Comparison of ENCODE assay signal across 25 cellular contexts in the genomic region with DNA sequence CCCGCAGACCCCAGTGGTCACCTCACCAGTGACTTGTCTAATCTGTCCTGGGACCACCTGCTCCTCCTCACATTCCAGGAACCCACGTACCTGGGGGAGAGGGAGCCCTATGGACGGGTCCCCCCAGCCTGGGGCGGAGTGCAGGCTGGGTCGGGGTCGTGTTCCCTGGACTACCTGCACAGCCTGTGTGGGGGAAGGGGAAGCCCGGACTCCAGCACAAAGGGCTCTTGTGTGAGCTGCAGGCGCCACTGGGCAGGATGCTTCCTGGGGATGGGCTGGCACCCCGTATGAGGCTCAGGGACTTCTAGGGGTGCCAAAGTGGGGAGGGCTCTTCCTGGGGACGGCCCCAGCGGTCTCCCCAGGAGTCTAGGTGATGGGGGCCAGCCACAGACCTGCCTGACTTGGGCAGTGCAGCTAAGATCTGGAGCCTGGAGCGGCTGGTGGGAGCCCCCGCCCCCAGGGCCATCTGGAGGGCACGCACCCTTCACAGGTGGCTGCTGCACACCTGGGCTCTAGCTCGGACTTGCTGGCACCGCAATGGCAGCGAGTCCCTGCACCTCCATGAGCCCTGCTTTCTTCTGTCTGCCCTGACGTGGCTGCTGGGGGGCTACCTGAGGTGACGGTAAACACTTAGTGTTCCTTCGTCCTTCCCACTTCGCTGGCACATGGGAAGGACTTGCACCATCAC. TPM values are rescaled to one million over a fixed set of nuclear protein-coding genes. Genes with fewer than 3 reads are reported as not detected.
A peak's percentile ranks its signal among the peaks of the same experiment; 100 is the strongest.
DNase-seq lines count a peak whose midpoint lies in the region; ATAC-seq and TF ChIP-seq lines count a peak whose summit lies in the region.
"Had no signal": no experiment of that assay in that cellular context is flagged by ENCODE, and none has a peak within 500 bp of the region (broad histone marks: within the 10 kb centered on the region; RNA-seq: fewer than 3 reads in every experiment).

No MANE protein-coding gene starts in this region.

- H3K9me2 ChIP-seq in GM23338 (ENCODE audit: insufficient read depth), result no peaks in the 10 kb centered on the region

- no TSS peak for BruUV-seq in IMR-90 (replicated peaks; lab: Mats Ljungman, UMichigan)

- 95% methylated on average over 11 of the region's 21 CpGs; no CpG with 5 or more reads in 1 of the 2 experiments for WGBS in IMR-90 (ENCODE audit: extremely low coverage in 2 of 2, insufficient read length in 1 of 2), 2 experiments
- WGBS in gastroesophageal sphincter (ENCODE audit: low coverage in 1 of 2), 2 donors, result 97 to 100% methylated on average over 4 to 6 of the region's 21 CpGs

- dilution Hi-C loops in IMR-90 (cut with HindIII; ENCODE audit: low sequenced_read_pairs, unreplicated experiment), result no loop called here

- no peak overlapping the region for H2AK5ac ChIP-seq in IMR-90 (ENCODE audit: low read depth, low read length)

- peak overlapping the region in 1 of 7 donors; percentile 45 for H3K27ac Mint-ChIP-seq in CD14-positive monocyte
- H3K27ac Mint-ChIP-seq in GM23338, result no peak overlapping the region
- H3K27ac Mint-ChIP-seq: activated B cell treated with CpG ODN at 0.5 μM for 24 hours; activated naive CD8-positive, alpha-beta T cell treated with anti-CD3 and anti-CD28 coated beads for 36 hours; activated T-helper 1 cell treated with anti-CD3 and anti-CD28 coated beads, Interleukin-12 subunit alpha, Interleukin-12 subunit beta, Interleukin-2, Interleukin-4 antibody, amounts not matched to agents 30 ng/mL and 10 ng/mL and 1 ng/mL, durations not matched to agents 14 hours and 24 hours and 36 hours; immature natural killer cell; memory B cell; natural killer cell treated with Interleukin-12 subunit alpha and Interleukin-12 subunit beta and Interleukin-15 and Interleukin-18, amount 100 ng/mL, for 72 hours had no signal

- ATAC-seq in IMR-90 (ENCODE audit: low read depth) (no peak), gastroesophageal sphincter (no peak), GM21515 (IDR thresholded peaks at IDR 0.05; ENCODE audit: unreplicated experiment) (no peak), GM23338 (no peak)
- ATAC-seq: CD8-positive, alpha-beta T cell; esophagus mucosa; natural killer cell treated with Interleukin-12 subunit alpha and Interleukin-12 subunit beta and Interleukin-15 and Interleukin-18, amount 100 ng/mL, for 72 hours had no signal

- H3K27ac ChIP-seq in IMR-90 (ENCODE audit: insufficient read depth, low read length) (no peak overlapping the region), gastroesophageal sphincter (peak overlapping the region in 3 of 4 donors; percentile 88 to 91 (median 89)), skeletal muscle tissue (ENCODE audit: low read depth, low read length) (peak overlapping the region; percentile 36), GM23338 (ENCODE audit: low read depth) (no peak overlapping the region)

- no peak overlapping the region for H3K4me2 ChIP-seq in IMR-90 (ENCODE audit: low read depth, low read length)
- H3K4me2 ChIP-seq in GM23338, result no peak overlapping the region

- intact Hi-C loops in CD14-positive monocyte (cut with micrococcal nuclease) (no loop called here), IMR-90 (cut with micrococcal nuclease) (no loop called here)

- DNase-seq in CD14-positive monocyte (ENCODE audit: low spot score) (peak; percentile 42), IMR-90 (no peak), COLO829 (ENCODE audit: low spot score) (no peak), GM23338 (ENCODE audit: low spot score) (no peak), NCI-H2081 (lab: John Stamatoyannopoulos, UW) (no peak)
- DNase-seq: activated B cell treated with CpG ODN at 0.5 μM for 24 hours; activated naive CD8-positive, alpha-beta T cell treated with anti-CD3 and anti-CD28 coated beads for 36 hours; DMS79; dorsolateral prefrontal cortex; H9; head of caudate nucleus; immature natural killer cell; MV-4-11; NCI-H1930; NCI-H524 treated with DMSO at 0.1 percent for 48 hours had no signal

- no peak overlapping the region for H2BK15ac ChIP-seq in IMR-90 (ENCODE audit: low read depth, low read length)

- H3K4ac ChIP-seq in IMR-90 (ENCODE audit: low read depth, low read length), result no peak overlapping the region

- no peak overlapping the region for H3K4me3 ChIP-seq in IMR-90 (ENCODE audit: insufficient read depth, low read depth, low read length)
- H3K4me3 ChIP-seq in gastroesophageal sphincter, result no peak overlapping the region
- no peak overlapping the region for H3K4me3 ChIP-seq in skeletal muscle tissue (ENCODE audit: low read length in 3 of 3)
- no peak overlapping the region for H3K4me3 ChIP-seq in GM23338
- H3K4me3 ChIP-seq: dorsolateral prefrontal cortex, K562 had no signal

- peaks cover 37% of the 10 kb centered on the region for H3K4me1 ChIP-seq in IMR-90 (ENCODE audit: control insufficient read depth, insufficient read depth, low read length)
- peaks cover 3 to 78% (median 47%) of the 10 kb centered on the region in 3 donors for H3K4me1 ChIP-seq in gastroesophageal sphincter
- peaks cover 49 to 68% (median 60%) of the 10 kb centered on the region in 3 donors for H3K4me1 ChIP-seq in skeletal muscle tissue (ENCODE audit: control insufficient read depth in 3 of 3, insufficient read depth in 3 of 3, low read length in 3 of 3)
- H3K4me1 ChIP-seq in GM23338 (ENCODE audit: insufficient read depth), result peaks cover 35% of the 10 kb centered on the region

- H3K27me3 Mint-ChIP-seq in CD14-positive monocyte (ENCODE audit: low read depth in 3 of 3) (peaks cover 0 to 2% (median 2%) of the 10 kb centered on the region in 3 donors), GM23338 (ENCODE audit: insufficient read depth, low read depth, poor library complexity) (peaks cover 13% of the 10 kb centered on the region)
- H3K27me3 Mint-ChIP-seq: activated B cell treated with CpG ODN at 0.5 μM for 24 hours; activated naive CD8-positive, alpha-beta T cell treated with anti-CD3 and anti-CD28 coated beads for 36 hours; memory B cell; natural killer cell treated with Interleukin-12 subunit alpha and Interleukin-12 subunit beta and Interleukin-15 and Interleukin-18, amount 100 ng/mL, for 72 hours had no signal

- peaks cover 22 to 62% of the 10 kb centered on the region in 2 donors for H3K36me3 Mint-ChIP-seq in CD14-positive monocyte
- peaks cover 3% of the 10 kb centered on the region; the same call in 2 of the 3 replicates for H3K36me3 Mint-ChIP-seq in GM23338 (ENCODE audit: low read depth)
- H3K36me3 Mint-ChIP-seq: activated naive CD8-positive, alpha-beta T cell treated with anti-CD3 and anti-CD28 coated beads for 36 hours; natural killer cell treated with Interleukin-12 subunit alpha and Interleukin-12 subunit beta and Interleukin-15 and Interleukin-18, amount 100 ng/mL, for 72 hours had no signal

- no peak overlapping the region for H2BK120ac ChIP-seq in IMR-90 (ENCODE audit: low read depth, low read length)

- TF ChIP-seq CTCF in CD14-positive monocyte (IDR thresholded peaks at IDR 0.05), result no peak
- TF ChIP-seq CTCF in IMR-90 (conservative IDR thresholded peaks at IDR 0.05; ENCODE audit: low read depth, low read length), result no peak
- no peak for TF ChIP-seq CTCF in gastroesophageal sphincter (IDR thresholded peaks at IDR 0.05)
- no peak for TF ChIP-seq CTCF in GM23338 (conservative IDR thresholded peaks at IDR 0.05; ENCODE audit: low read depth in 2 of 2)

- no peak overlapping the region for H3K23ac ChIP-seq in IMR-90 (ENCODE audit: low read depth, low read length)

- no peak overlapping the region for H3K56ac ChIP-seq in IMR-90 (ENCODE audit: extremely low read depth, insufficient read depth, low read length)

- no peak overlapping the region for H2BK20ac ChIP-seq in IMR-90 (ENCODE audit: low read depth, low read length)

- 0 out of 2 replicates have a peak, but pooled peaks cover 6% of the 10 kb centered on the region for H3F3A ChIP-seq in GM23338 (replicated peaks; ENCODE audit: low read depth)

- no peak overlapping the region for H3K18ac ChIP-seq in IMR-90 (ENCODE audit: low read depth, low read length)

- H3K4me1 Mint-ChIP-seq in CD14-positive monocyte (peaks cover 12% of the 10 kb centered on the region), GM23338 (peaks cover 49% of the 10 kb centered on the region)
- H3K4me1 Mint-ChIP-seq: activated naive CD8-positive, alpha-beta T cell treated with anti-CD3 and anti-CD28 coated beads for 36 hours had no signal

- no peak overlapping the region for H3K14ac ChIP-seq in IMR-90 (replicated peaks; ENCODE audit: low read depth, low read length)

- POLR2A ChIA-PET in IMR-90 (lab: Charles Lee; ENCODE audit: unreplicated experiment), result interaction anchor here (0.7 kb wide), 1 partner anchor 11 kb away, joined by 5 read pairs; no protein-coding TSS in a partner anchor

- H3K27me3 ChIP-seq in IMR-90 (ENCODE audit: control insufficient read depth, insufficient read depth, low read length) (no peaks in the 10 kb centered on the region), gastroesophageal sphincter (no peaks in the 10 kb centered on the region), skeletal muscle tissue (ENCODE audit: control insufficient read depth in 3 of 3, insufficient read depth in 3 of 3, low read length in 3 of 3) (no peaks in the 10 kb centered on the region), GM23338 (ENCODE audit: insufficient read depth) (no peaks in the 10 kb centered on the region)
- H3K27me3 ChIP-seq: dorsolateral prefrontal cortex had no signal

- H2BK5ac ChIP-seq in IMR-90 (ENCODE audit: low read depth, low read length, poor library complexity, severe bottlenecking), result no peak overlapping the region

- TF ChIP-seq POLR2A in IMR-90 (IDR thresholded peaks at IDR 0.05; ENCODE audit: low read depth, low read length), result no peak
- TF ChIP-seq POLR2A in gastroesophageal sphincter (IDR thresholded peaks at IDR 0.05), result no peak

- H3K9me3 ChIP-seq in IMR-90 (ENCODE audit: control insufficient read depth, insufficient read depth, low read length), result no peaks in the 10 kb centered on the region
- H3K9me3 ChIP-seq in gastroesophageal sphincter, result no peaks in the 10 kb centered on the region
- no peaks in the 10 kb centered on the region for H3K9me3 ChIP-seq in skeletal muscle tissue (ENCODE audit: control insufficient read depth in 3 of 3, low read length in 3 of 3)

- no peak overlapping the region for H3K4me3 Mint-ChIP-seq in CD14-positive monocyte
- no peak overlapping the region for H3K4me3 Mint-ChIP-seq in GM23338
- H3K4me3 Mint-ChIP-seq: activated B cell treated with CpG ODN at 0.5 μM for 24 hours; activated naive CD8-positive, alpha-beta T cell treated with anti-CD3 and anti-CD28 coated beads for 36 hours; activated T-helper 1 cell treated with anti-CD3 and anti-CD28 coated beads, Interleukin-12 subunit alpha, Interleukin-12 subunit beta, Interleukin-2, Interleukin-4 antibody, amounts not matched to agents 30 ng/mL and 10 ng/mL and 1 ng/mL, durations not matched to agents 14 hours and 24 hours and 36 hours; CD8-positive, alpha-beta T cell; H9; immature natural killer cell; memory B cell; natural killer cell treated with Interleukin-12 subunit alpha and Interleukin-12 subunit beta and Interleukin-15 and Interleukin-18, amount 100 ng/mL, for 72 hours had no signal

- no peak overlapping the region for H3K9ac ChIP-seq in IMR-90 (ENCODE audit: low read depth, low read length)
- H3K9ac ChIP-seq in skeletal muscle tissue (ENCODE audit: low read depth in 1 of 3, low read length in 3 of 3), result no peak overlapping the region

- no peak overlapping the region for H4K8ac ChIP-seq in IMR-90 (ENCODE audit: low read depth in 2 of 2, low read length in 2 of 2)

- H3K36me3 ChIP-seq in IMR-90 (ENCODE audit: control insufficient read depth, insufficient read depth, low read length) (peaks cover 63% of the 10 kb centered on the region), gastroesophageal sphincter (peaks cover 0 to 40% of the 10 kb centered on the region in 2 donors), skeletal muscle tissue (ENCODE audit: control insufficient read depth in 3 of 3, insufficient read depth in 3 of 3, low read length in 3 of 3) (peaks cover 0 to 12% (median 0%) of the 10 kb centered on the region in 3 donors), GM23338 (ENCODE audit: insufficient read depth) (no peaks in the 10 kb centered on the region)

- H3K79me1 ChIP-seq in IMR-90 (ENCODE audit: low read depth in 1 of 2, low read length in 2 of 2), result peaks cover 0 to 87% of the 10 kb centered on the region in 2 experiments; a peak in 3 of 4 replicates

- H3K79me2 ChIP-seq in GM23338 (replicated peaks; ENCODE audit: insufficient read depth), result peaks cover 7% of the 10 kb centered on the region

- H3K9me1 ChIP-seq in IMR-90 (ENCODE audit: insufficient read depth, low read length), result peaks cover 12% of the 10 kb centered on the region

- H3K9me3 Mint-ChIP-seq in CD14-positive monocyte, result no peaks in the 10 kb centered on the region
- no peaks in the 10 kb centered on the region for H3K9me3 Mint-ChIP-seq in GM23338
- H3K9me3 Mint-ChIP-seq: activated B cell treated with CpG ODN at 0.5 μM for 24 hours; activated naive CD8-positive, alpha-beta T cell treated with anti-CD3 and anti-CD28 coated beads for 36 hours; activated T-helper 1 cell treated with anti-CD3 and anti-CD28 coated beads, Interleukin-12 subunit alpha, Interleukin-12 subunit beta, Interleukin-2, Interleukin-4 antibody, amounts not matched to agents 30 ng/mL and 10 ng/mL and 1 ng/mL, durations not matched to agents 14 hours and 24 hours and 36 hours; CD8-positive, alpha-beta T cell; H9; immature natural killer cell; memory B cell; natural killer cell treated with Interleukin-12 subunit alpha and Interleukin-12 subunit beta and Interleukin-15 and Interleukin-18, amount 100 ng/mL, for 72 hours had no signal

- no peak overlapping the region for H4K5ac ChIP-seq in IMR-90 (ENCODE audit: low read depth, low read length)

- in situ Hi-C loops in IMR-90 (cut with MboI; ENCODE audit: low sequenced_read_pairs), result no loop called here

- H4K20me1 ChIP-seq in IMR-90 (ENCODE audit: insufficient read depth, low read length) (peaks cover 98% of the 10 kb centered on the region), GM23338 (replicated peaks; ENCODE audit: insufficient read depth) (no peaks in the 10 kb centered on the region; the same call in 1 of the 2 replicates)

- TF ChIP-seq EP300 in gastroesophageal sphincter (IDR thresholded peaks at IDR 0.05), result no peak

- peak overlapping the region; percentile 41 for H2AFZ ChIP-seq in IMR-90 (replicated peaks; ENCODE audit: low read length, poor library complexity)
- no peak overlapping the region for H2AFZ ChIP-seq in GM23338

- H4K91ac ChIP-seq in IMR-90 (ENCODE audit: insufficient read depth, low read depth, low read length), result no peak overlapping the region

- H2AK9ac ChIP-seq in IMR-90 (replicated peaks; ENCODE audit: low read depth, low read length, poor library complexity), result peak overlapping the region; percentile 42

- CTCF ChIA-PET in IMR-90 (lab: Yijun Ruan, JAX), result no interaction called here

- no peak for TF ChIP-seq RAD21 in IMR-90 (IDR thresholded peaks at IDR 0.05; ENCODE audit: low read length)

RNA-seq across cellular contexts. Expression of a gene that starts 7.5 kb away (rescaled TPM):
- polyA plus RNA-seq in CD14-positive monocyte (not detected), IMR-90 (2012; rRNA removed) (83.8 and 87.2 TPM in 2 replicates), GM23338 (2016; fragmentation: Nextera tagmentation; extraction: Ambion mirVana) (7.1 and 8.0 TPM in 2 replicates)
- total RNA-seq in IMR-90 (2012; rRNA removed) (9.3 and 10.3 TPM in 2 replicates), gastroesophageal sphincter (10 to 100 TPM in 3 of 4 donors, 1 to 10 TPM in 1; 6.8 to 35.8 (median 19.9) TPM), skeletal muscle tissue (13.0 TPM)
- polyA plus RNA-seq in IMR-90 (2012; cell fraction: cytosol; rRNA removed), result 83.6 and 183 TPM in 2 replicates
- polyA plus RNA-seq in IMR-90 (2012; cell fraction: nucleus; rRNA removed; ENCODE audit: low replicate concordance), result 42.8 and 134 TPM in 2 replicates
- total RNA-seq in GM23338 (2014; rRNA removed; shearing (Covaris generic)), result 15.5 and 16.9 TPM in 2 replicates
- total RNA-seq: T-helper 2 cell treated with Interferon-gamma antibody and Interleukin-4, amounts not matched to agents 100 ng/mL and 5 ng/mL, for 36 hours had no signal

RNA-seq across cellular contexts. Expression of a gene that starts 28.0 kb away (rescaled TPM):
- polyA plus RNA-seq in CD14-positive monocyte, result 10 to 100 TPM; 34.3 to 37.6 TPM
- total RNA-seq in IMR-90 (2012; rRNA removed), result 17.9 and 25.6 TPM in 2 replicates
- 48.4 and 69.5 TPM in 2 replicates for polyA plus RNA-seq in IMR-90 (2012; rRNA removed)
- 84.0 and 105 TPM in 2 replicates for polyA plus RNA-seq in IMR-90 (2012; cell fraction: cytosol; rRNA removed)
- 70.0 and 101 TPM in 2 replicates for polyA plus RNA-seq in IMR-90 (2012; cell fraction: nucleus; rRNA removed; ENCODE audit: low replicate concordance)
- total RNA-seq in gastroesophageal sphincter, result 10 to 100 TPM; 26.0 to 37.3 (median 34.7) TPM
- total RNA-seq in skeletal muscle tissue, result 32.9 TPM
- 84.1 and 113 TPM in 2 replicates for total RNA-seq in GM23338 (2014; rRNA removed; shearing (Covaris generic))
- polyA plus RNA-seq in GM23338 (2016; fragmentation: Nextera tagmentation; extraction: Ambion mirVana), result 283 and 331 TPM in 2 replicates

RNA-seq across cellular contexts. Expression of a gene that starts 37.3 kb away (rescaled TPM):
- polyA plus RNA-seq in CD14-positive monocyte (10 to 100 TPM; 44.7 to 68.4 TPM), IMR-90 (2012; rRNA removed) (23.6 and 26.7 TPM in 2 replicates), GM23338 (2016; fragmentation: Nextera tagmentation; extraction: Ambion mirVana) (14.2 and 19.1 TPM in 2 replicates)
- total RNA-seq in IMR-90 (2012; rRNA removed) (6.3 and 7.8 TPM in 2 replicates), gastroesophageal sphincter (10 to 100 TPM; 11.0 to 38.9 (median 17.8) TPM), skeletal muscle tissue (14.6 TPM)
- 4.2 and 9.3 TPM in 2 replicates for polyA plus RNA-seq in IMR-90 (2012; cell fraction: cytosol; rRNA removed)
- 135 and 301 TPM in 2 replicates for polyA plus RNA-seq in IMR-90 (2012; cell fraction: nucleus; rRNA removed; ENCODE audit: low replicate concordance)
- total RNA-seq in GM23338 (2014; rRNA removed; shearing (Covaris generic)), result 40.5 and 46.4 TPM in 2 replicates

RNA-seq across cellular contexts. Expression of a gene that starts 46.5 kb away (rescaled TPM):
- 10 to 100 TPM; 17.1 to 19.5 TPM for polyA plus RNA-seq in CD14-positive monocyte
- 36.9 and 38.0 TPM in 2 replicates for total RNA-seq in IMR-90 (2012; rRNA removed)
- 40.2 TPM in 2 replicates for polyA plus RNA-seq in IMR-90 (2012; rRNA removed)
- 28.2 and 36.0 TPM in 2 replicates for polyA plus RNA-seq in IMR-90 (2012; cell fraction: cytosol; rRNA removed)
- polyA plus RNA-seq in IMR-90 (2012; cell fraction: nucleus; rRNA removed; ENCODE audit: low replicate concordance), result 75.3 and 86.2 TPM in 2 replicates
- 10 to 100 TPM; 39.6 to 55.6 (median 43.9) TPM for total RNA-seq in gastroesophageal sphincter
- 35.5 TPM for total RNA-seq in skeletal muscle tissue
- total RNA-seq in GM23338 (2014; rRNA removed; shearing (Covaris generic)), result 75.5 and 75.9 TPM in 2 replicates
- 46.6 and 56.3 TPM in 2 replicates for polyA plus RNA-seq in GM23338 (2016; fragmentation: Nextera tagmentation; extraction: Ambion mirVana)

Comparison
In these comparisons a context has a peak if more than half of its experiments do, and no peak if none do; other contexts are left out.
1. H3K27ac ChIP-seq: peak in gastroesophageal sphincter (3 of 4) and skeletal muscle tissue (single experiment); none in IMR-90 (single experiment) and GM23338 (single experiment).